ENCODE assay signal across 22 cellular contexts in genomic region chr2:236631361-236632291, GRCh38.
DNase-seq lines count a peak whose midpoint lies in the region; ATAC-seq and TF ChIP-seq lines count a peak whose summit lies in the region.
"Had no signal": no experiment of that assay in that cellular context is flagged by ENCODE, and none has a peak within 500 bp of the region (broad histone marks: within the 10 kb centered on the region; RNA-seq: fewer than 3 reads in every experiment).

No MANE protein-coding gene starts in this region.

- H3K27me3 Mint-ChIP-seq in activated CD8-positive, alpha-beta memory T cell treated with anti-CD3 and anti-CD28 coated beads, Interleukin-2, amount 10 ng/mL, durations not matched to agents 7 days and 5 days, result no peaks in the 10 kb centered on the region

- WGBS in heart right ventricle, 2 donors, result 61 to 66% methylated on average over 22 of the region's 22 CpGs
- no CpG with 5 or more reads among the region's 22 CpGs for WGBS in neuronal stem cell (ENCODE audit: extremely low coverage in 2 of 2, insufficient read length in 2 of 2, insufficient replicate concordance in 1 of 2), 2 donors

- no peak overlapping the region for H3K14ac ChIP-seq in neuronal stem cell (ENCODE audit: low read length)

- peak overlapping the region; percentile 61 for H4K91ac ChIP-seq in neuronal stem cell (ENCODE audit: low read depth, low read length, poor library complexity)

- H3K79me1 ChIP-seq in neuronal stem cell (ENCODE audit: low read depth, low read length), result no peaks in the 10 kb centered on the region

- H2BK120ac ChIP-seq in neuronal stem cell (ENCODE audit: low read depth, low read length), result no peak overlapping the region

- peak overlapping the region; percentile 77 for H4K8ac ChIP-seq in neuronal stem cell (ENCODE audit: low read depth, low read length)

- POLR2A ChIA-PET in RWPE1 (lab: Yijun Ruan, JAX; ENCODE audit: low non-redundant PET), result no interaction called here

- no peak overlapping the region for H3K4me3 Mint-ChIP-seq in activated CD8-positive, alpha-beta memory T cell treated with anti-CD3 and anti-CD28 coated beads, Interleukin-2, amount 10 ng/mL, durations not matched to agents 7 days and 5 days
- H3K4me3 Mint-ChIP-seq: CD14-positive monocyte; effector memory CD8-positive, alpha-beta T cell had no signal

- H3K18ac ChIP-seq in neuronal stem cell (ENCODE audit: low read length), result peak overlapping the region; percentile 68

- H3K9ac ChIP-seq in neuronal stem cell (ENCODE audit: low read depth, low read length, poor library complexity), result no peak overlapping the region

- peak; percentile 35 for DNase-seq in activated CD8-positive, alpha-beta memory T cell treated with anti-CD3 and anti-CD28 coated beads for 24 hours
- no peak for DNase-seq in activated CD8-positive, alpha-beta memory T cell treated with anti-CD3 and anti-CD28 coated beads, Interleukin-2, amount 10 ng/mL, durations not matched to agents 7 days and 5 days
- peak; percentile 50 to 52 for DNase-seq in heart right ventricle
- no peak for DNase-seq in neuronal stem cell (ENCODE audit: low spot score)
- DNase-seq in ureter (ENCODE audit: low spot score), result peak; percentile 46
- DNase-seq in DMS 273 treated with DMSO at 0.1 percent for 48 hours (lab: John Stamatoyannopoulos, UW), result no peak
- DNase-seq in RWPE1 (ENCODE audit: low spot score), result no peak
- DNase-seq in foreskin keratinocyte, result no peak
- DNase-seq: activated CD4-positive, CD25-positive, alpha-beta regulatory T cell treated with anti-CD3 and anti-CD28 coated beads, Interleukin-2, amount 50 U/mL, for 72 hours; activated effector memory CD4-positive, alpha-beta T cell treated with anti-CD3 and anti-CD28 coated beads, Interleukin-2, amount 50 U/mL, for 16 hours; central memory CD4-positive, alpha-beta T cell; effector memory CD8-positive, alpha-beta T cell; hippocampal formation; NCI-H1092; NCI-H2107; NCI-H82; nucleus accumbens; PC-3; stimulated activated CD4-positive, alpha-beta T cell treated with anti-CD3 and anti-CD28 coated beads, Interleukin-4, amount 100 ng/mL, for 1 hour; T1000 had no signal

- no peak overlapping the region for H2AK5ac ChIP-seq in neuronal stem cell (ENCODE audit: low read depth, low read length)

- no peak overlapping the region for H3K4ac ChIP-seq in neuronal stem cell (ENCODE audit: low read length)

- no peaks in the 10 kb centered on the region for H3K9me3 ChIP-seq in heart right ventricle
- peaks cover 0 to 3% of the 10 kb centered on the region in 2 donors for H3K9me3 ChIP-seq in neuronal stem cell (replicated peaks in 1 of 2; ENCODE audit: control insufficient read depth in 2 of 2, insufficient read depth in 1 of 2, low read depth in 1 of 2, low read length in 2 of 2)
- H3K9me3 ChIP-seq: adrenal gland had no signal

- H3K27me3 ChIP-seq in heart right ventricle (no peaks in the 10 kb centered on the region), neuronal stem cell (ENCODE audit: control insufficient read depth in 3 of 3, insufficient read depth in 3 of 3, low read depth in 1 of 3, low read length in 3 of 3) (no peaks in the 10 kb centered on the region), foreskin keratinocyte (peaks cover 13% of the 10 kb centered on the region)
- H3K27me3 ChIP-seq: adrenal gland had no signal

- TF ChIP-seq CTCF in heart right ventricle (IDR thresholded peaks at IDR 0.05) (no peak), RWPE1 (conservative IDR thresholded peaks at IDR 0.05; ENCODE audit: low read depth) (no peak), foreskin keratinocyte (conservative IDR thresholded peaks at IDR 0.05) (no peak)

- no peak overlapping the region for H3K23ac ChIP-seq in neuronal stem cell (ENCODE audit: low read depth, low read length, poor library complexity)

- H3K4me2 ChIP-seq in neuronal stem cell (ENCODE audit: insufficient read depth, low read length, poor library complexity, severe bottlenecking), result no peak overlapping the region

- no peak overlapping the region for H3K27ac Mint-ChIP-seq in activated CD8-positive, alpha-beta memory T cell treated with anti-CD3 and anti-CD28 coated beads, Interleukin-2, amount 10 ng/mL, durations not matched to agents 7 days and 5 days
- H3K27ac Mint-ChIP-seq: CD14-positive monocyte; effector memory CD8-positive, alpha-beta T cell had no signal

- peak overlapping the region; percentile 47 for H2BK5ac ChIP-seq in neuronal stem cell (ENCODE audit: low read length)

- H2BK12ac ChIP-seq in neuronal stem cell (ENCODE audit: low read length), result no peak overlapping the region

- H3K4me3 ChIP-seq in heart right ventricle (no peak overlapping the region), neuronal stem cell (ENCODE audit: low read length in 2 of 2) (peak overlapping the region in 1 of 2 donors; percentile 21)
- H3K4me3 ChIP-seq: adrenal gland had no signal

- H3K36me3 Mint-ChIP-seq in activated CD8-positive, alpha-beta memory T cell treated with anti-CD3 and anti-CD28 coated beads, Interleukin-2, amount 10 ng/mL, durations not matched to agents 7 days and 5 days, result no peaks in the 10 kb centered on the region
- H3K36me3 Mint-ChIP-seq: CD14-positive monocyte had no signal

- peak overlapping the region; percentile 22 for H2BK15ac ChIP-seq in neuronal stem cell (ENCODE audit: low read length)

- H2AFZ ChIP-seq in neuronal stem cell (ENCODE audit: low read length), result no peak overlapping the region

- H3K9me3 Mint-ChIP-seq in activated CD8-positive, alpha-beta memory T cell treated with anti-CD3 and anti-CD28 coated beads, Interleukin-2, amount 10 ng/mL, durations not matched to agents 7 days and 5 days (ENCODE audit: low read depth), result no peaks in the 10 kb centered on the region
- H3K9me3 Mint-ChIP-seq: effector memory CD8-positive, alpha-beta T cell had no signal

- CTCF ChIA-PET in activated CD8-positive, alpha-beta memory T cell treated with anti-CD3 and anti-CD28 coated beads, Interleukin-2, amount 10 ng/mL, durations not matched to agents 7 days and 5 days (lab: Charles Lee), result no interaction called here
- CTCF ChIA-PET in RWPE1 (lab: Yijun Ruan, JAX), result no interaction called here

- H3K36me3 ChIP-seq in heart right ventricle (no peaks in the 10 kb centered on the region), neuronal stem cell (replicated peaks in 1 of 2; ENCODE audit: control insufficient read depth in 2 of 2, insufficient read depth in 2 of 2, low read length in 2 of 2) (no peaks in the 10 kb centered on the region)
- H3K36me3 ChIP-seq: adrenal gland had no signal

- no peaks in the 10 kb centered on the region for H3K4me1 Mint-ChIP-seq in activated CD8-positive, alpha-beta memory T cell treated with anti-CD3 and anti-CD28 coated beads, Interleukin-2, amount 10 ng/mL, durations not matched to agents 7 days and 5 days
- H3K4me1 Mint-ChIP-seq: CD14-positive monocyte had no signal

- peak overlapping the region in 5 of 10 donors; percentile 47 to 77 (median 64) for H3K27ac ChIP-seq in heart right ventricle
- H3K27ac ChIP-seq in neuronal stem cell (replicated peaks; ENCODE audit: low read length), result no peak overlapping the region
- H3K27ac ChIP-seq in RWPE1, result no peak overlapping the region
- H3K27ac ChIP-seq in foreskin keratinocyte, result no peak overlapping the region
- H3K27ac ChIP-seq: adrenal gland had no signal

- intact Hi-C loops in heart right ventricle (cut with DNase I), result loop anchor here in 1 of 10 donors (2.0 kb wide), 1 partner anchor 63 kb away; the partner anchor contains the start of gene ACKR3

- ATAC-seq in activated CD8-positive, alpha-beta memory T cell treated with anti-CD3 and anti-CD28 coated beads, Interleukin-2, amount 10 ng/mL, durations not matched to agents 7 days and 5 days, result no peak
- ATAC-seq in heart right ventricle (peak in 7 of 8 donors; percentile 44 to 87 (median 80)), foreskin keratinocyte (no peak)
- ATAC-seq: effector memory CD8-positive, alpha-beta T cell; PC-3 had no signal

- H3K4me1 ChIP-seq in heart right ventricle (peaks cover 5 to 29% (median 18%) of the 10 kb centered on the region in 9 donors), neuronal stem cell (ENCODE audit: control insufficient read depth in 2 of 2, insufficient read depth in 1 of 2, low read depth in 1 of 2, low read length in 2 of 2) (no peaks in the 10 kb centered on the region), foreskin keratinocyte (no peaks in the 10 kb centered on the region)
- H3K4me1 ChIP-seq: adrenal gland had no signal

Comparison
In these comparisons a context has a peak if more than half of its experiments do, and no peak if none do; other contexts are left out.
1. DNase-seq: peak in activated CD8-positive, alpha-beta memory T cell treated with anti-CD3 and anti-CD28 coated beads for 24 hours (single experiment), heart right ventricle (2 of 2) and ureter (single experiment); none in activated CD8-positive, alpha-beta memory T cell treated with anti-CD3 and anti-CD28 coated beads, Interleukin-2, amount 10 ng/mL, durations not matched to agents 7 days and 5 days (single experiment), neuronal stem cell (single experiment), DMS 273 treated with DMSO at 0.1 percent for 48 hours (single experiment), RWPE1 (single experiment) and foreskin keratinocyte (0 of 2).
2. ATAC-seq: peak in heart right ventricle (7 of 8); none in activated CD8-positive, alpha-beta memory T cell treated with anti-CD3 and anti-CD28 coated beads, Interleukin-2, amount 10 ng/mL, durations not matched to agents 7 days and 5 days (single experiment) and foreskin keratinocyte (single experiment).